ENCODE assay signal across 1 cellular context in the genomic region with DNA sequence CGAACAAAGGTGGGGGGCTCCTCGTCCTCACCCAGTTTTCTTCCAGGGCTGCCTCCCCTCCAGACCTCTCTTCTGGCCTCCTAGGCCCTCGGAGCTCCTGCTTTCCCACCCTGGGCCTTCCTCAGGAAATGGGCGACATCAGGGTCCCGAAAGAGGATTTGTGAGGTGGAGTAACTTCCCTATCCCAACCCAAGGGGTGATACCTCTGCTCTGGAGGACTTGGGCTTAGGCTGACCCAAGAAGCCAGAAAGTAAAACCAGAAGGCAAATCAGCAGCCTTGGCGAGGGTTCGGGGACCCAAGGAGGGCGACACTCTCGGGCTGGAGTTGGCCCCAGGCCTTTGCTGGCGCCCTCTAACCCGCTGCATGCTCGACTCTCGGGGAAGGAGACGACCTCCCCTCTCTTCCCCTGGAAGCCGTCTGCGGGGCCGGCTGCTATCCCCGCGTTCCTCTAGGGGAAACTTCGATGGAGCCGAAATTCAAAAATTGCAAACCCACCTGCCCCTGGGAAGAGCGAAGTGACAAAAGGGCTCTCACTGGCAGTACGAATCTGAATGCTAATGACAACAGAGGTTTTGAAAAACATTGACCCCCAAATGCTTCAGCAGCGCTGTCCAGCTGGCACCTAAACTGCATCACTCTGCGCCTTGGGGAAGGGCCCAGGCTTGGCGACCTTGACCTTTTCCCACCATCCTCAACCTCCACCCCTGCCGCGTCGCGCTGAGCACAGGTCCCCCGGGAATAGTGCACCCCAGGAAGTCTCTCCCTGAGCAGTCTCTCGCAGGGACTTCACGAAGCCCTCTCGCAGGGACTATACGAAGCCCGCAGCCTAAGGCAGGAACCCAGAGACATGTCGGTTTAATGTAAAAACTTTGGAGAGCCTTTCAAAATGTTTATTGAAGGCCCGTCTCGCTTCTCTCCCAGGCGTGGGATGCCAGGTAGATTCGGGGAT.
TF ChIP-seq lines count a peak whose summit lies in the region.

No MANE protein-coding gene starts in this region.

TF ChIP-seq in H1, 55 proteins besides CTCF, POLR2A, EP300 and RAD21:
- peak; percentile 81 for TF ChIP-seq SUZ12 (IDR thresholded peaks at IDR 0.05; ENCODE audit: low read length)
- no peak for TF ChIP-seq EGR1 (IDR thresholded peaks at IDR 0.05; ENCODE audit: borderline replicate concordance, low read depth, low read length)
- TF ChIP-seq EZH2 (IDR thresholded peaks at IDR 0.05; ENCODE audit: low read depth, low read length, severe bottlenecking), result peak; percentile 90
- TF ChIP-seq CBX8 (IDR thresholded peaks at IDR 0.05; ENCODE audit: borderline replicate concordance, low read depth, low read length), result peak; percentile 16; the same call in 1 of the 2 replicates
- peak; percentile 9 for TF ChIP-seq RNF2 (IDR thresholded peaks at IDR 0.05; ENCODE audit: borderline replicate concordance, low read depth, low read length, missing control alignments, poor library complexity, severe bottlenecking)
- no peak for TF ChIP-seq BACH1 (IDR thresholded peaks at IDR 0.05; ENCODE audit: low read length)
- peak; percentile 87 for TF ChIP-seq CTBP2 (IDR thresholded peaks at IDR 0.05; ENCODE audit: borderline replicate concordance, insufficient read depth, insufficient read length, low read length)
